In genomic region chr1:11648732-11649158, GRCh38 we compare ENCODE assay signal across 9 cellular contexts. TPM values are rescaled to one million over a fixed set of nuclear protein-coding genes. Genes with fewer than 3 reads are reported as not detected.
DNase-seq lines count a peak whose midpoint lies in the region; ATAC-seq and TF ChIP-seq lines count a peak whose summit lies in the region.
"Had no signal": no experiment of that assay in that cellular context is flagged by ENCODE, and none has a peak within 500 bp of the region (broad histone marks: within the 10 kb centered on the region; RNA-seq: fewer than 3 reads in every experiment).

No MANE protein-coding gene starts in this region.

- TF ChIP-seq CTCF in RWPE1 (conservative IDR thresholded peaks at IDR 0.05; ENCODE audit: low read depth): no peak
- no peak for TF ChIP-seq CTCF in GM10248 (IDR thresholded peaks at IDR 0.05; ENCODE audit: control extremely low read depth, extremely low read depth, low read depth, missing control alignments)

- POLR2A ChIA-PET in RWPE1 (lab: Yijun Ruan, JAX; ENCODE audit: low non-redundant PET) (interaction anchor here (0.6 kb wide), 1 partner anchor 53 kb away, joined by 7 read pairs; no protein-coding TSS in a partner anchor), GM10248 (lab: Yijun Ruan, JAX) (interaction anchor here (0.6 kb wide), 1 partner anchor 817 kb away, joined by 3 read pairs; no protein-coding TSS in a partner anchor)

- H3K27ac Mint-ChIP-seq in immature natural killer cell: peak overlapping the region in 1 of 6 donors; percentile 40

- peak; percentile 21 for DNase-seq in RWPE1 (ENCODE audit: low spot score)
- peak; percentile 48 for DNase-seq in activated naive CD4-positive, alpha-beta T cell treated with anti-CD3 and anti-CD28 coated beads, Interleukin-2, amount 50 U/mL, for 16 hours
- DNase-seq in immature natural killer cell: peak in 2 of 3 donors; percentile 16 to 39
- DNase-seq in stimulated activated naive CD4-positive, alpha-beta T cell treated with Interleukin-2 at 50 U/mL for 16 hours (lab: John Stamatoyannopoulos, UW): peak; percentile 5
- no peak for DNase-seq in NOMO-1 treated with DMSO at 0.1 percent for 48 hours (lab: John Stamatoyannopoulos, UW; ENCODE audit: unreplicated experiment)
- DNase-seq in GM10248 (ENCODE audit: extremely low spot score): no peak

- no peak overlapping the region for H3K27ac ChIP-seq in RWPE1
- H3K27ac ChIP-seq: epithelial cell of prostate, KMS-11 had no signal

- H3K4me3 Mint-ChIP-seq in immature natural killer cell: peak overlapping the region in 3 of 5 donors; percentile 42 to 69 (median 45)

- CTCF ChIA-PET in RWPE1 (lab: Yijun Ruan, JAX) (interaction anchor here (0.7 kb wide), 1 partner anchor 787 kb away, joined by 3 read pairs; no protein-coding TSS in a partner anchor), GM10248 (lab: Yijun Ruan, JAX) (interaction anchor here (1.2 to 16.0 kb wide), 7 partner anchors 15 to 611 kb away, joined by 3 to 248 read pairs (median 11); partner anchors contain the start of genes AGTRAP and FBXO6)

- H3K4me1 Mint-ChIP-seq in immature natural killer cell: peaks cover 28 to 33% of the 10 kb centered on the region in 2 donors

- H3K27me3 Mint-ChIP-seq in immature natural killer cell (ENCODE audit: low read depth in 3 of 3): peaks cover 0 to 10% (median 4%) of the 10 kb centered on the region in 3 donors

- H3K9me3 Mint-ChIP-seq in immature natural killer cell: no peaks in the 10 kb centered on the region

- no peaks in the 10 kb centered on the region for H3K36me3 Mint-ChIP-seq in immature natural killer cell

- ATAC-seq in GM21423 (IDR thresholded peaks at IDR 0.05; ENCODE audit: unreplicated experiment): no peak

RNA-seq across cellular contexts. Expression of gene FBXO2, which starts 5.5 kb away (rescaled TPM):
- polyA plus RNA-seq in immature natural killer cell: 10 to 100 TPM in 2 of 3 donors, 1 to 10 TPM in 1; 5.6 to 15.5 (median 14.4) TPM

RNA-seq across cellular contexts. Expression of gene FBXO44, which starts 5.9 kb away (rescaled TPM):
- 10 to 100 TPM in 2 of 3 donors, 1 to 10 TPM in 1; 8.6 to 13.4 (median 12.5) TPM for polyA plus RNA-seq in immature natural killer cell

RNA-seq across cellular contexts. Expression of gene FBXO6, which starts 15.3 kb away (rescaled TPM):
- polyA plus RNA-seq in immature natural killer cell: 100 to 1,000 TPM; 105 to 164 (median 121) TPM

RNA-seq across cellular contexts. Expression of gene MAD2L2, which starts 32.2 kb away (rescaled TPM):
- polyA plus RNA-seq in immature natural killer cell: 100 to 1,000 TPM; 103 to 182 (median 163) TPM

RNA-seq across cellular contexts. Expression of gene DRAXIN, which starts 42.8 kb away (rescaled TPM):
- under 1 TPM; 0.29 to 0.94 (median 0.58) TPM for polyA plus RNA-seq in immature natural killer cell

Comparison
In these comparisons a context has a peak if more than half of its experiments do, and no peak if none do; other contexts are left out.
1. DNase-seq: peak in RWPE1 (single experiment), activated naive CD4-positive, alpha-beta T cell treated with anti-CD3 and anti-CD28 coated beads, Interleukin-2, amount 50 U/mL, for 16 hours (single experiment), immature natural killer cell (2 of 3) and stimulated activated naive CD4-positive, alpha-beta T cell treated with Interleukin-2 at 50 U/mL for 16 hours (single experiment); none in NOMO-1 treated with DMSO at 0.1 percent for 48 hours (single experiment) and GM10248 (single experiment).